ENCODE assay signal across 1 cellular context in the genomic region with DNA sequence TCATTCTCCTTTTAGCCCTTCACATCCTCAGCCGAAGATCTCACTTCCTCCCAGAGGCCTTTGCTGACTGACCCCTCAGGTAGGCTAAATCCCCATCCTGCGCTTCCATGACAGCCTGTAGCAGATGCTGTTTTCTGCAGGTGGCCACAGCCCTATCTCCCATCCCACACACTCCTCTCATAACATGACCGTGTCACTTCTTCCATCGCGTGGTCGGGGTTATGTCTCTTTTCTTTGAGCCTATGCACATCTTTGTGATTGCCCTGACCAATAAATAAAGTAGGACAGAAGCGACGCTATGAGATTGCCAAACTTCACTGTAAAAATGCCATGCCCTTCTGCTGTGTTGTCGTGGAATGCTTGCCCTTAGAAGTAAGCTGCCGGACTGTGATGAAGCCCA. TPM values are rescaled to one million over a fixed set of nuclear protein-coding genes. Genes with fewer than 3 reads are reported as not detected.
"Had no signal": no experiment of that assay in that cellular context is flagged by ENCODE, and none has a peak within 500 bp of the region (broad histone marks: within the 10 kb centered on the region; RNA-seq: fewer than 3 reads in every experiment).

No MANE protein-coding gene starts in this region.

RNA-seq across cellular contexts. Expression of gene TRIM74, which starts 55.5 kb away (rescaled TPM):
- total RNA-seq: upper lobe of right lung had no signal
